19 cellular contexts compared by ENCODE assay signal in the genomic region with DNA sequence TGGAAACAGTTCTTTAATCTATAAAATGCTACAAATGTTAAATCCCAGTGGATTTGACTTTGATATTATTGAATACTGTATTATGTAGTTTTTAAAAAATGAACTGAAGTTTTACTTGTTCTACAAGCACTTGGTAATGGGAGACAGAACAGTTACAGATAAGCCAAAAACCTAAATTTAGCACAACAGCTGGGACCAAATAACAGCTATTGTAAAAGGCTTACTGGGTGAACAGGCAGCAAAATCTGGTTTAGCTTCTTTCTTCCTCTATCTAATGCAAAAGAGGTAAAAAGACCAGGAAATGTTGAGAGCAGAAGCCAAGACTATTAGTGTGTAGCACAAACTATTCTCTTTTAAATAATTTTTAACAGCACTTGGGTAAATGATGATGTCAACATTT. TPM values are rescaled to one million over a fixed set of nuclear protein-coding genes. Genes with fewer than 3 reads are reported as not detected.
DNase-seq lines count a peak whose midpoint lies in the region; FAIRE-seq and TF ChIP-seq lines count a peak whose summit lies in the region.
"Had no signal": no experiment of that assay in that cellular context is flagged by ENCODE, and none has a peak within 500 bp of the region (broad histone marks: within the 10 kb centered on the region; RNA-seq: fewer than 3 reads in every experiment).

No MANE protein-coding gene starts in this region.

- H3K79me2 ChIP-seq in Loucy (ENCODE audit: insufficient read depth, low read length) = peaks cover 22% of the 10 kb centered on the region

- H3K4me2 ChIP-seq in Loucy (ENCODE audit: low read depth, low read length, poor library complexity, severe bottlenecking) = no peak overlapping the region

- intact Hi-C loops in sigmoid colon (cut with DNase I) = loop anchor here (5.0 kb wide), 1 partner anchor 47 kb away; no protein-coding TSS in a partner anchor

- H3K36me3 Mint-ChIP-seq in endodermal cell (ENCODE audit: low read depth) = peaks cover 9% of the 10 kb centered on the region

- peak; percentile 71 for FAIRE-seq in GM18507 (lab: Jason Lieb, UNC)
- FAIRE-seq: kidney had no signal

- 0 out of 2 replicates have a peak, but pooled peaks cover 7% of the 10 kb centered on the region for H3F3A ChIP-seq in Loucy (ENCODE audit: low read depth)

- no peak overlapping the region for H3K27ac Mint-ChIP-seq in endodermal cell
- H3K27ac Mint-ChIP-seq: activated T-helper 2 cell treated with anti-CD3 and anti-CD28 coated beads, Interferon-gamma antibody, Interleukin-2, Interleukin-4, amounts not matched to agents 10 μg/mL and 5 μg/mL and 100 μg/mL, durations not matched to agents 14 hours and 24 hours and 36 hours had no signal

- H3K27me3 ChIP-seq in Loucy (ENCODE audit: insufficient read depth, low read length, poor library complexity, severe bottlenecking) (no peaks in the 10 kb centered on the region), endodermal cell (ENCODE audit: control insufficient read depth, insufficient read depth, low read length, poor library complexity, severe bottlenecking) (no peaks in the 10 kb centered on the region), sigmoid colon (no peaks in the 10 kb centered on the region)
- H3K27me3 ChIP-seq: adrenal gland, BE2C, ovary, tibial nerve had no signal

- H3K36me3 ChIP-seq in Loucy (ENCODE audit: insufficient read depth, low read length) (no peaks in the 10 kb centered on the region), endodermal cell (ENCODE audit: control insufficient read depth, insufficient read depth, low read length) (no peaks in the 10 kb centered on the region), sigmoid colon (peaks cover 0 to 16% (median 3%) of the 10 kb centered on the region in 4 donors)
- H3K36me3 ChIP-seq: BE2C, ovary, WERI-Rb-1 had no signal

- no peaks in the 10 kb centered on the region for H3K27me3 Mint-ChIP-seq in endodermal cell (ENCODE audit: insufficient read depth)

- H3K27ac ChIP-seq in endodermal cell (ENCODE audit: low read depth, low read length) (no peak overlapping the region), sigmoid colon (peak overlapping the region in 3 of 4 donors; percentile 98 to 100 (median 98))
- H3K27ac ChIP-seq: ovary, WERI-Rb-1 had no signal

- TF ChIP-seq POLR2A in sigmoid colon (IDR thresholded peaks at IDR 0.05) = no peak

- H3K9me3 ChIP-seq in Loucy (ENCODE audit: insufficient read depth, low read depth, low read length) (no peaks in the 10 kb centered on the region), endodermal cell (ENCODE audit: control insufficient read depth, low read length) (peaks cover 17% of the 10 kb centered on the region), sigmoid colon (no peaks in the 10 kb centered on the region)
- H3K9me3 ChIP-seq: adrenal gland, BE2C, ovary, tibial nerve had no signal

- H3K9ac ChIP-seq in Loucy (ENCODE audit: low read depth, low read length, poor library complexity, severe bottlenecking) (no peak overlapping the region), endodermal cell (ENCODE audit: extremely low read depth, low read length, poor library complexity, severe bottlenecking) (no peak overlapping the region)

- peaks cover 27% of the 10 kb centered on the region for H3K4me1 Mint-ChIP-seq in endodermal cell

- H3K9me3 Mint-ChIP-seq in endodermal cell = peaks cover 20% of the 10 kb centered on the region
- H3K9me3 Mint-ChIP-seq: activated T-helper 2 cell treated with anti-CD3 and anti-CD28 coated beads, Interferon-gamma antibody, Interleukin-2, Interleukin-4, amounts not matched to agents 10 μg/mL and 5 μg/mL and 100 μg/mL, durations not matched to agents 14 hours and 24 hours and 36 hours had no signal

- H2AFZ ChIP-seq in Loucy (ENCODE audit: low read length) = 0 out of 2 replicates have a peak overlapping the region, but pooled peaks have one; percentile 6

- DNase-seq in GM18507 (ENCODE audit: extremely low spot score, insufficient read length, low read depth) = no peak
- no peak for DNase-seq in endodermal cell
- DNase-seq in sigmoid colon = no peak
- DNase-seq in NK-92 (lab: John Stamatoyannopoulos, UW; ENCODE audit: unreplicated experiment) = no peak
- DNase-seq in amniotic stem cell (lab: John Stamatoyannopoulos, UW) = no peak
- no peak for DNase-seq in NCI-H1048 (lab: John Stamatoyannopoulos, UW)
- no peak for DNase-seq in H4 (ENCODE audit: low spot score)
- DNase-seq: adrenal gland; BE2C; DMS 273 treated with DMSO at 0.1 percent for 48 hours; effector CD8-positive, alpha-beta T cell; kidney; midbrain; NCI-H2171 treated with DMSO at 0.1 percent for 48 hours; ovary; WERI-Rb-1 had no signal

- peaks cover 5% of the 10 kb centered on the region for H4K20me1 ChIP-seq in Loucy (ENCODE audit: insufficient read depth, low read length, poor library complexity, severe bottlenecking)

- no peaks in the 10 kb centered on the region for H3K9me2 ChIP-seq in Loucy (replicated peaks; ENCODE audit: low read depth, low read length)

- peaks cover 30% of the 10 kb centered on the region for H3K4me1 ChIP-seq in Loucy (ENCODE audit: insufficient read depth, low read length, poor library complexity, severe bottlenecking)
- H3K4me1 ChIP-seq in endodermal cell (ENCODE audit: control insufficient read depth, insufficient read depth, low read length) = peaks cover 6% of the 10 kb centered on the region
- peaks cover 0 to 31% (median 25%) of the 10 kb centered on the region in 4 donors for H3K4me1 ChIP-seq in sigmoid colon
- H3K4me1 ChIP-seq: BE2C had no signal

- peak overlapping the region; percentile 99 for H3K4me3 Mint-ChIP-seq in endodermal cell

- no peak for TF ChIP-seq EP300 in sigmoid colon (IDR thresholded peaks at IDR 0.05)

- TF ChIP-seq CTCF in Loucy (conservative IDR thresholded peaks at IDR 0.05; ENCODE audit: low read length) (no peak), endodermal cell (conservative IDR thresholded peaks at IDR 0.05) (no peak), sigmoid colon (IDR thresholded peaks at IDR 0.05) (no peak)

- no peak overlapping the region for H3K4me3 ChIP-seq in Loucy (ENCODE audit: low read length, poor library complexity, severe bottlenecking)
- H3K4me3 ChIP-seq in endodermal cell (ENCODE audit: low read length) = peak overlapping the region; percentile 92
- H3K4me3 ChIP-seq in sigmoid colon = no peak overlapping the region
- H3K4me3 ChIP-seq: ovary, tibial nerve had no signal

RNA-seq across cellular contexts. Expression of a gene that starts 1.6 kb away (rescaled TPM):
- 10 to 100 TPM; 18.6 to 27.8 TPM for total RNA-seq in endodermal cell
- polyA plus RNA-seq in endodermal cell (2013, experiment 1 of 2) = 18.2 TPM
- 17.5 TPM for polyA plus RNA-seq in endodermal cell (2013, experiment 2 of 2)
- total RNA-seq in sigmoid colon = 10 to 100 TPM; 50.1 to 90.3 (median 82.2) TPM
- 10 to 100 TPM; 21.0 to 26.1 (median 25.5) TPM for polyA plus RNA-seq in sigmoid colon
- total RNA-seq in H4 (2014; rRNA removed; shearing (Covaris generic)) = 7.1 and 8.6 TPM in 2 replicates
